Comparison of ENCODE assay signal across 14 cellular contexts in genomic region chr9:89532478-89532877, GRCh38. TPM values are rescaled to one million over a fixed set of nuclear protein-coding genes. Genes with fewer than 3 reads are reported as not detected.
A peak's percentile ranks its signal among the peaks of the same experiment; 100 is the strongest.
DNase-seq lines count a peak whose midpoint lies in the region; ATAC-seq, FAIRE-seq and TF ChIP-seq lines count a peak whose summit lies in the region.
"Had no signal": no experiment of that assay in that cellular context is flagged by ENCODE, and none has a peak within 500 bp of the region (broad histone marks: within the 10 kb centered on the region; RNA-seq: fewer than 3 reads in every experiment).

No MANE protein-coding gene starts in this region.

- no peak overlapping the region for H3K27ac ChIP-seq in CD4-positive, alpha-beta memory T cell (ENCODE audit: low read depth, low read length)
- H3K27ac ChIP-seq in small intestine (ENCODE audit: low read depth in 1 of 2, low read length in 1 of 2) = no peak overlapping the region
- H3K27ac ChIP-seq: coronary artery had no signal

- no peaks in the 10 kb centered on the region for H3K36me3 Mint-ChIP-seq in CD4-positive, alpha-beta memory T cell
- no peaks in the 10 kb centered on the region for H3K36me3 Mint-ChIP-seq in activated CD4-positive, alpha-beta T cell treated with anti-CD3 and anti-CD28 coated beads for 36 hours (ENCODE audit: low read depth)
- H3K36me3 Mint-ChIP-seq in activated naive CD8-positive, alpha-beta T cell treated with anti-CD3 and anti-CD28 coated beads, Interleukin-2, amount 50 U/mL, for 24 hours (ENCODE audit: low read depth) = peaks cover 3% of the 10 kb centered on the region
- no peaks in the 10 kb centered on the region for H3K36me3 Mint-ChIP-seq in glutamatergic neuron (ENCODE audit: unreplicated experiment)

- no peak overlapping the region for H3K4me3 ChIP-seq in CD4-positive, alpha-beta memory T cell (ENCODE audit: low read length in 2 of 2)
- H3K4me3 ChIP-seq in small intestine (ENCODE audit: low read depth in 1 of 2, low read length in 2 of 2) = no peak overlapping the region
- H3K4me3 ChIP-seq: coronary artery had no signal

- 26 to 50% (median 47%) methylated on average over 4 of the region's 4 CpGs for WGBS in small intestine, 3 donors

- no peak for FAIRE-seq in small intestine (lab: Jason Lieb, UNC)
- FAIRE-seq: islet of Langerhans had no signal

- peak in 1 of 5 donors; percentile 60 for DNase-seq in CD4-positive, alpha-beta memory T cell
- peak; percentile 78 for DNase-seq in activated CD4-positive, alpha-beta T cell treated with anti-CD3 and anti-CD28 coated beads for 36 hours
- DNase-seq in activated naive CD8-positive, alpha-beta T cell treated with anti-CD3 and anti-CD28 coated beads, Interleukin-2, amount 50 U/mL, for 24 hours = peak; percentile 42
- peak; percentile 32 for DNase-seq in small intestine
- no peak for DNase-seq in glutamatergic neuron
- DNase-seq in NCI-H226 = no peak
- no peak for DNase-seq in NCI-H1694 treated with DMSO at 0.1 percent for 48 hours (lab: John Stamatoyannopoulos, UW)
- DNase-seq: AML-193, NCI-H1105 treated with DMSO at 0.1 percent for 48 hours, NCI-H510A had no signal

- no peaks in the 10 kb centered on the region for H3K27me3 Mint-ChIP-seq in CD4-positive, alpha-beta memory T cell
- H3K27me3 Mint-ChIP-seq in activated CD4-positive, alpha-beta T cell treated with anti-CD3 and anti-CD28 coated beads for 36 hours = no peaks in the 10 kb centered on the region
- H3K27me3 Mint-ChIP-seq in activated naive CD8-positive, alpha-beta T cell treated with anti-CD3 and anti-CD28 coated beads, Interleukin-2, amount 50 U/mL, for 24 hours = no peaks in the 10 kb centered on the region
- peaks cover 6% of the 10 kb centered on the region for H3K27me3 Mint-ChIP-seq in glutamatergic neuron (ENCODE audit: unreplicated experiment)

- POLR2A ChIA-PET in CD4-positive, alpha-beta memory T cell (lab: Charles Lee; ENCODE audit: partially characterized antibody) = interaction anchor here (0.9 to 6.4 kb wide), 7 partner anchors 11 to 108 kb away, joined by 3 to 99 read pairs (median 5); no protein-coding TSS in a partner anchor
- POLR2A ChIA-PET in activated CD4-positive, alpha-beta T cell treated with anti-CD3 and anti-CD28 coated beads for 36 hours (lab: Charles Lee) = no interaction called here

- H3K9me3 Mint-ChIP-seq in CD4-positive, alpha-beta memory T cell = peaks cover 0 to 5% (median 0%) of the 10 kb centered on the region in 8 donors
- H3K9me3 Mint-ChIP-seq in activated CD4-positive, alpha-beta T cell treated with anti-CD3 and anti-CD28 coated beads for 36 hours (ENCODE audit: low read depth) = peaks cover 4% of the 10 kb centered on the region
- H3K9me3 Mint-ChIP-seq in activated naive CD8-positive, alpha-beta T cell treated with anti-CD3 and anti-CD28 coated beads, Interleukin-2, amount 50 U/mL, for 24 hours = no peaks in the 10 kb centered on the region
- H3K9me3 Mint-ChIP-seq in glutamatergic neuron (ENCODE audit: unreplicated experiment) = peaks cover 4% of the 10 kb centered on the region
- H3K9me3 Mint-ChIP-seq: neural crest cell had no signal

- CTCF ChIA-PET in CD4-positive, alpha-beta memory T cell (lab: Charles Lee; ENCODE audit: partially characterized antibody) = interaction anchor here (0.7 kb wide), 1 partner anchor 16 kb away, joined by 3 read pairs; no protein-coding TSS in a partner anchor
- CTCF ChIA-PET in activated CD4-positive, alpha-beta T cell treated with anti-CD3 and anti-CD28 coated beads for 36 hours (lab: Charles Lee) = interaction anchor here (0.9 to 3.2 kb wide), 3 partner anchors 10 to 103 kb away, joined by 3 to 17 read pairs (median 13); no protein-coding TSS in a partner anchor

- peaks cover 79 to 99% (median 92%) of the 10 kb centered on the region in 4 donors for H3K4me1 Mint-ChIP-seq in CD4-positive, alpha-beta memory T cell
- H3K4me1 Mint-ChIP-seq in activated CD4-positive, alpha-beta T cell treated with anti-CD3 and anti-CD28 coated beads for 36 hours = peaks cover 94% of the 10 kb centered on the region
- H3K4me1 Mint-ChIP-seq in activated naive CD8-positive, alpha-beta T cell treated with anti-CD3 and anti-CD28 coated beads, Interleukin-2, amount 50 U/mL, for 24 hours = peaks cover 97% of the 10 kb centered on the region
- H3K4me1 Mint-ChIP-seq in glutamatergic neuron (ENCODE audit: low read depth, unreplicated experiment) = peaks cover 14% of the 10 kb centered on the region

- no peaks in the 10 kb centered on the region for H3K36me3 ChIP-seq in CD4-positive, alpha-beta memory T cell (ENCODE audit: insufficient read depth, low read length)
- H3K36me3 ChIP-seq in small intestine (ENCODE audit: control insufficient read depth in 2 of 2, insufficient read depth in 2 of 2, low read length in 2 of 2) = no peaks in the 10 kb centered on the region

- no peaks in the 10 kb centered on the region for H3K27me3 ChIP-seq in CD4-positive, alpha-beta memory T cell (ENCODE audit: insufficient read depth, low read length)
- H3K27me3 ChIP-seq in small intestine (ENCODE audit: control insufficient read depth in 2 of 2, insufficient read depth in 2 of 2, low read length in 2 of 2) = no peaks in the 10 kb centered on the region

- H3K4me1 ChIP-seq in CD4-positive, alpha-beta memory T cell (ENCODE audit: insufficient read depth, low read length) = peaks cover 98% of the 10 kb centered on the region
- H3K4me1 ChIP-seq in small intestine (ENCODE audit: control insufficient read depth in 2 of 2, insufficient read depth in 1 of 2, low read depth in 1 of 2, low read length in 1 of 2) = no peaks in the 10 kb centered on the region

- peak; percentile 75 for ATAC-seq in activated CD4-positive, alpha-beta T cell treated with anti-CD3 and anti-CD28 coated beads for 36 hours
- peak; percentile 83 for ATAC-seq in activated naive CD8-positive, alpha-beta T cell treated with anti-CD3 and anti-CD28 coated beads, Interleukin-2, amount 50 U/mL, for 24 hours
- no peak for ATAC-seq in GM21529 (IDR thresholded peaks at IDR 0.05; ENCODE audit: unreplicated experiment)

- intact Hi-C loops in CD4-positive, alpha-beta memory T cell (cut with micrococcal nuclease) = no loop called here
- intact Hi-C loops in activated CD4-positive, alpha-beta T cell treated with anti-CD3 and anti-CD28 coated beads for 36 hours (cut with DNase I, micrococcal nuclease) = no loop called here

- H3K27ac Mint-ChIP-seq in CD4-positive, alpha-beta memory T cell = peak overlapping the region in 6 of 7 donors; percentile 41 to 86 (median 68)
- peak overlapping the region; percentile 79 for H3K27ac Mint-ChIP-seq in activated CD4-positive, alpha-beta T cell treated with anti-CD3 and anti-CD28 coated beads for 36 hours
- peak overlapping the region; percentile 83 for H3K27ac Mint-ChIP-seq in activated naive CD8-positive, alpha-beta T cell treated with anti-CD3 and anti-CD28 coated beads, Interleukin-2, amount 50 U/mL, for 24 hours
- H3K27ac Mint-ChIP-seq in glutamatergic neuron (ENCODE audit: unreplicated experiment) = no peak overlapping the region

- peak overlapping the region in 5 of 8 donors; percentile 29 to 40 (median 34) for H3K4me3 Mint-ChIP-seq in CD4-positive, alpha-beta memory T cell
- H3K4me3 Mint-ChIP-seq in activated CD4-positive, alpha-beta T cell treated with anti-CD3 and anti-CD28 coated beads for 36 hours = no peak overlapping the region
- H3K4me3 Mint-ChIP-seq in activated naive CD8-positive, alpha-beta T cell treated with anti-CD3 and anti-CD28 coated beads, Interleukin-2, amount 50 U/mL, for 24 hours = no peak overlapping the region
- H3K4me3 Mint-ChIP-seq in glutamatergic neuron (ENCODE audit: unreplicated experiment) = no peak overlapping the region
- H3K4me3 Mint-ChIP-seq: neural crest cell had no signal

- no peak for TF ChIP-seq CTCF in glutamatergic neuron (IDR thresholded peaks at IDR 0.05; ENCODE audit: partially characterized antibody, unreplicated experiment)

- H3K9me3 ChIP-seq in CD4-positive, alpha-beta memory T cell (ENCODE audit: control insufficient read depth in 1 of 2, low read length in 2 of 2) = no peaks in the 10 kb centered on the region
- H3K9me3 ChIP-seq in small intestine (ENCODE audit: control insufficient read depth, low read depth) = no peaks in the 10 kb centered on the region

RNA-seq across cellular contexts. Expression of gene SEMA4D, which starts 34.6 kb away (rescaled TPM):
- 100 to 1,000 TPM; 393 to 410 TPM for total RNA-seq in CD4-positive, alpha-beta memory T cell
- 100 to 1,000 TPM in 1 of 2 donors, 10 to 100 TPM in 1; 49.5 to 166 TPM for polyA plus RNA-seq in CD4-positive, alpha-beta memory T cell
- 100 to 1,000 TPM; 215 to 226 TPM for total RNA-seq in activated CD4-positive, alpha-beta T cell treated with anti-CD3 and anti-CD28 coated beads for 36 hours
- 1 to 10 TPM in 2 of 3 donors, under 1 TPM in 1; 0.67 to 8.8 (median 4.6) TPM for polyA plus RNA-seq in small intestine
- total RNA-seq in glutamatergic neuron (ENCODE audit: unreplicated experiment) = 192 TPM

Comparison
In these comparisons a context has a peak if more than half of its experiments do, and no peak if none do; other contexts are left out.
1. DNase-seq: peak in activated CD4-positive, alpha-beta T cell treated with anti-CD3 and anti-CD28 coated beads for 36 hours (single experiment), activated naive CD8-positive, alpha-beta T cell treated with anti-CD3 and anti-CD28 coated beads, Interleukin-2, amount 50 U/mL, for 24 hours (single experiment) and small intestine (single experiment); none in glutamatergic neuron (single experiment), NCI-H226 (single experiment) and NCI-H1694 treated with DMSO at 0.1 percent for 48 hours (single experiment).
2. H3K4me3 Mint-ChIP-seq: peak in CD4-positive, alpha-beta memory T cell (5 of 8); none in activated CD4-positive, alpha-beta T cell treated with anti-CD3 and anti-CD28 coated beads for 36 hours (single experiment), activated naive CD8-positive, alpha-beta T cell treated with anti-CD3 and anti-CD28 coated beads, Interleukin-2, amount 50 U/mL, for 24 hours (single experiment) and glutamatergic neuron (single experiment).